In genomic region chr5:82165740-82166530, GRCh38 we compare ENCODE assay signal across 1 cellular context.
A peak's percentile ranks its signal among the peaks of the same experiment; 100 is the strongest.
TF ChIP-seq lines count a peak whose summit lies in the region.

No MANE protein-coding gene starts in this region.

TF ChIP-seq in GM12878, 131 proteins besides CTCF, POLR2A, EP300 and RAD21 (continued from another document):
- TF ChIP-seq NBN (IDR thresholded peaks at IDR 0.05): no peak
- no peak for TF ChIP-seq NFXL1 (IDR thresholded peaks at IDR 0.05; ENCODE audit: borderline replicate concordance)
- 0 out of 2 replicates have a peak, but pooled peaks have one; percentile 35 for TF ChIP-seq MXI1 (IDR thresholded peaks at IDR 0.05; ENCODE audit: low read depth, low read length)
- TF ChIP-seq SMAD5 (IDR thresholded peaks at IDR 0.05; ENCODE audit: low read depth): no peak
- peak; percentile 33; the same call in 1 of the 2 replicates for TF ChIP-seq IKZF1 (conservative IDR thresholded peaks at IDR 0.05)
- TF ChIP-seq BCL3 (IDR thresholded peaks at IDR 0.05; ENCODE audit: borderline replicate concordance, insufficient read depth, low read depth, low read length, poor library complexity, severe bottlenecking): no peak
- TF ChIP-seq TCF3 (IDR thresholded peaks at IDR 0.05; ENCODE audit: borderline replicate concordance, insufficient read depth, low read depth, low read length): no peak
- no peak for TF ChIP-seq SUPT20H (IDR thresholded peaks at IDR 0.05; ENCODE audit: borderline replicate concordance, control insufficient read depth, low read depth, low read length)
- TF ChIP-seq PML (IDR thresholded peaks at IDR 0.05; ENCODE audit: low read length): no peak
- TF ChIP-seq YY1 (IDR thresholded peaks at IDR 0.05; ENCODE audit: low read depth, low read length): peak; percentile 38; the same call in 1 of the 2 replicates
- peak; percentile 94 for TF ChIP-seq ATF7 (IDR thresholded peaks at IDR 0.05; ENCODE audit: low read depth)
- TF ChIP-seq MEF2A (IDR thresholded peaks at IDR 0.05; ENCODE audit: insufficient read depth, low read depth, low read length): 0 out of 2 replicates have a peak, but pooled peaks have one; percentile 7
- 0 out of 2 replicates have a peak, but pooled peaks have one; percentile 14 for TF ChIP-seq CREM (IDR thresholded peaks at IDR 0.05; ENCODE audit: low read depth)
- TF ChIP-seq SMC3 (IDR thresholded peaks at IDR 0.05; ENCODE audit: borderline replicate concordance, low read length): peak; percentile 82
- no peak for TF ChIP-seq SREBF2 (IDR thresholded peaks at IDR 0.05; ENCODE audit: low read length)
